In genomic region chr3:13021141-13021933, GRCh38 we compare ENCODE assay signal across 8 cellular contexts. TPM values are rescaled to one million over a fixed set of nuclear protein-coding genes. Genes with fewer than 3 reads are reported as not detected.
DNase-seq lines count a peak whose midpoint lies in the region; ATAC-seq and TF ChIP-seq lines count a peak whose summit lies in the region.

No MANE protein-coding gene starts in this region.

- H3K36me3 Mint-ChIP-seq in T-helper 17 cell (ENCODE audit: low read depth) = no peaks in the 10 kb centered on the region
- H3K36me3 Mint-ChIP-seq in activated T-helper 2 cell treated with anti-CD3 and anti-CD28 coated beads, Interferon-gamma antibody, Interleukin-2, Interleukin-4, amounts not matched to agents 10 μg/mL and 5 μg/mL and 100 μg/mL, durations not matched to agents 14 hours and 24 hours and 36 hours (ENCODE audit: low read depth) = no peaks in the 10 kb centered on the region

- no peaks in the 10 kb centered on the region for H3K36me3 ChIP-seq in lower lobe of right lung

- intact Hi-C loops in lower lobe of right lung (cut with DNase I) = no loop called here
- intact Hi-C loops in activated T-helper 2 cell treated with anti-CD3 and anti-CD28 coated beads, Interferon-gamma antibody, Interleukin-2, Interleukin-4, amounts not matched to agents 10 μg/mL and 5 μg/mL and 100 μg/mL, durations not matched to agents 14 hours and 24 hours and 36 hours (cut with micrococcal nuclease) = no loop called here

- POLR2A ChIA-PET in AG04450 (lab: Yijun Ruan, JAX) = interaction anchor here (0.6 kb wide), 1 partner anchor 28 kb away, joined by 10 read pairs; no protein-coding TSS in a partner anchor

- H3K4me1 Mint-ChIP-seq in T-helper 17 cell = peaks cover 18% of the 10 kb centered on the region
- H3K4me1 Mint-ChIP-seq in activated T-helper 2 cell treated with anti-CD3 and anti-CD28 coated beads, Interferon-gamma antibody, Interleukin-2, Interleukin-4, amounts not matched to agents 10 μg/mL and 5 μg/mL and 100 μg/mL, durations not matched to agents 14 hours and 24 hours and 36 hours (ENCODE audit: low read depth) = peaks cover 19% of the 10 kb centered on the region

- H3K4me3 ChIP-seq in AG04450 (ENCODE audit: low read depth, low read length) (peak overlapping the region; percentile 49), lower lobe of right lung (no peak overlapping the region)

- peak overlapping the region; percentile 81 for H3K27ac Mint-ChIP-seq in T-helper 17 cell
- no peak overlapping the region for H3K27ac Mint-ChIP-seq in activated T-helper 2 cell treated with anti-CD3 and anti-CD28 coated beads, Interferon-gamma antibody, Interleukin-2, Interleukin-4, amounts not matched to agents 10 μg/mL and 5 μg/mL and 100 μg/mL, durations not matched to agents 14 hours and 24 hours and 36 hours

- ATAC-seq in GM21423 (IDR thresholded peaks at IDR 0.05; ENCODE audit: unreplicated experiment) (peak; percentile 24), T-helper 17 cell (peak; percentile 20), lower lobe of right lung (no peak), HG02623 (IDR thresholded peaks at IDR 0.05; ENCODE audit: unreplicated experiment) (no peak)

- H3K27me3 ChIP-seq in AG04450 (ENCODE audit: control insufficient read depth, insufficient read depth, low read length) (no peaks in the 10 kb centered on the region), lower lobe of right lung (ENCODE audit: low read depth) (no peaks in the 10 kb centered on the region)

- H3K27me3 Mint-ChIP-seq in T-helper 17 cell = no peaks in the 10 kb centered on the region
- H3K27me3 Mint-ChIP-seq in activated T-helper 2 cell treated with anti-CD3 and anti-CD28 coated beads, Interferon-gamma antibody, Interleukin-2, Interleukin-4, amounts not matched to agents 10 μg/mL and 5 μg/mL and 100 μg/mL, durations not matched to agents 14 hours and 24 hours and 36 hours (ENCODE audit: low read depth) = no peaks in the 10 kb centered on the region

- peak overlapping the region; percentile 11 for H3K27ac ChIP-seq in AG04450 (ENCODE audit: low read depth, low read length)
- H3K27ac ChIP-seq in lower lobe of right lung = no peak overlapping the region

- no peaks in the 10 kb centered on the region for H3K9me3 Mint-ChIP-seq in activated T-helper 2 cell treated with anti-CD3 and anti-CD28 coated beads, Interferon-gamma antibody, Interleukin-2, Interleukin-4, amounts not matched to agents 10 μg/mL and 5 μg/mL and 100 μg/mL, durations not matched to agents 14 hours and 24 hours and 36 hours

- H3K4me3 Mint-ChIP-seq in T-helper 17 cell = peak overlapping the region; percentile 73
- H3K4me3 Mint-ChIP-seq in activated T-helper 2 cell treated with anti-CD3 and anti-CD28 coated beads, Interferon-gamma antibody, Interleukin-2, Interleukin-4, amounts not matched to agents 10 μg/mL and 5 μg/mL and 100 μg/mL, durations not matched to agents 14 hours and 24 hours and 36 hours (ENCODE audit: low read depth) = no peak overlapping the region

- DNase-seq in AG04450 (ENCODE audit: low read depth, low spot score) (no peak), T-helper 17 cell (no peak), lower lobe of right lung (peak; percentile 41), NK-92 (lab: John Stamatoyannopoulos, UW; ENCODE audit: unreplicated experiment) (no peak)
- no peak for DNase-seq in activated CD4-positive, CD25-positive, alpha-beta regulatory T cell treated with anti-CD3 and anti-CD28 coated beads, Interleukin-2, amount 50 U/mL, for 72 hours
- no peak for DNase-seq in activated T-helper 2 cell treated with anti-CD3 and anti-CD28 coated beads, Interferon-gamma antibody, Interleukin-2, Interleukin-4, amounts not matched to agents 10 μg/mL and 5 μg/mL and 100 μg/mL, durations not matched to agents 14 hours and 24 hours and 36 hours (ENCODE audit: low spot score)

- H3K4me1 ChIP-seq in lower lobe of right lung = peaks cover 35% of the 10 kb centered on the region

- TF ChIP-seq CTCF in AG04450 (IDR thresholded peaks at IDR 0.05; ENCODE audit: low read depth, low read length) (no peak), lower lobe of right lung (IDR thresholded peaks at IDR 0.05) (no peak)

- H3K9me3 ChIP-seq in AG04450 (ENCODE audit: control insufficient read depth, insufficient read depth, low read length) (no peaks in the 10 kb centered on the region; the same call in 1 of the 2 replicates), T-helper 17 cell (ENCODE audit: control insufficient read depth, low read length, poor library complexity, severe bottlenecking) (no peaks in the 10 kb centered on the region), lower lobe of right lung (no peaks in the 10 kb centered on the region)

- CTCF ChIA-PET in AG04450 (lab: Charles Lee) = interaction anchor here (1.0 to 1.6 kb wide), 2 partner anchors 26 to 432 kb away, joined by 3 to 4 read pairs; no protein-coding TSS in a partner anchor

RNA-seq across cellular contexts. Expression of gene IQSEC1, which starts 51.9 kb away (rescaled TPM):
- 3.6 and 5.4 TPM in 2 replicates for polyA plus RNA-seq in AG04450 (2011; rRNA removed)
- 8.9 and 9.6 TPM in 2 replicates for polyA minus RNA-seq in AG04450 (2011; rRNA and poly(A)+ RNA removed)
- total RNA-seq in T-helper 17 cell (100 to 1,000 TPM; 114 to 128 TPM), lower lobe of right lung (82.3 TPM)
- total RNA-seq in activated T-helper 2 cell treated with anti-CD3 and anti-CD28 coated beads, Interferon-gamma antibody, Interleukin-2, Interleukin-4, amounts not matched to agents 10 μg/mL and 5 μg/mL and 100 μg/mL, durations not matched to agents 14 hours and 24 hours and 36 hours = 28.1 and 31.2 TPM in 2 replicates

Comparison
In these comparisons a context has a peak if more than half of its experiments do, and no peak if none do; other contexts are left out.
1. ATAC-seq: peak in GM21423 (single experiment) and T-helper 17 cell (single experiment); none in lower lobe of right lung (0 of 2) and HG02623 (single experiment).